Comparison of ENCODE assay signal across 20 cellular contexts in the genomic region with DNA sequence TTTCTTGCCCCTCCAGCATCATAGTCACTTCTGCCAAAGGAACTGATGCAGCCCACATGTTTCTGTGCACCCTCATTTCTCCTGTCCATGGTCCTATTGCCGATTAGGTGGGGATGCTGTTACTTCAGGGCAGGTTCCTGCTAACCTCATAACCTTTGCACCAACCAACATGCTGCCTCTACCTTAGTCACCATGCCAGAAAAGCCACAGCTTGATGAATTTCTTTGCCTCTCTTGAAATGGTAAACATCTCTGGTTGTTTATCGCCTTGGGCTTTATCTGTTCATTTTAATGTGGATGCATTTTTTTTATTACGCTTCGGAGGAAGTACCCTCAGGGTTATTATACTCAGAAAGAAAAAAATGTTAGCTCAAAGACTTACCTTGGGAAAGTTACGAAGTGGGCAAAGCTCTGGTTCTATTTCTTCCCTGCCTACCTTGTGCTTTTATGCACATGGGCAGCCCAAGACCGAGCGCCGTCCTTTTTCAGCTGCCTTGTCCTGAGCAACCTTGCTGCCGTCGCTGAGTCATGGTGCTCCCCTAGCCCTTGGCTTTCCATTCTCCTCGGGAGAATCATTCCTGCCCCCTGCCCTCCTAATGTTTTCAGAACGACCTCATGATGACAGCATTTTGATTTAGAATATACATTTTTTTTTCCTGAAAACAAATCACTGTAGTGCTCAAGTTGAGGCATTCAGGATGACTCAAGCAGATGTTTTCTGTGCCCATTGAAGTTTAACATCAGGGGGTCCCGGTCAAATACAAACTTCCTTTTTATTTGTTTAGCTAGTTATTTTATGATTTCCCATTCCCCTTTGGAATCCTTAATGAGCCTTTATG.
DNase-seq lines count a peak whose midpoint lies in the region; ATAC-seq, FAIRE-seq and TF ChIP-seq lines count a peak whose summit lies in the region.
"Had no signal": no experiment of that assay in that cellular context is flagged by ENCODE, and none has a peak within 500 bp of the region (broad histone marks: within the 10 kb centered on the region; RNA-seq: fewer than 3 reads in every experiment).

No MANE protein-coding gene starts in this region.

- TF ChIP-seq CTCF in astrocyte (IDR thresholded peaks at IDR 0.05; ENCODE audit: insufficient read depth, low read depth, low read length) (no peak), left lung (IDR thresholded peaks at IDR 0.05) (no peak)

- H2AFZ ChIP-seq in astrocyte (ENCODE audit: low read depth, low read length): no peak overlapping the region

- ATAC-seq in left lobe of liver (no peak), left lung (no peak)
- ATAC-seq: gastrocnemius medialis had no signal

- intact Hi-C loops in left lung (cut with DNase I): no loop called here

- H3K27ac ChIP-seq in astrocyte (ENCODE audit: low read depth, low read length): peak overlapping the region; percentile 70
- no peak overlapping the region for H3K27ac ChIP-seq in left lung
- H3K27ac ChIP-seq: 22Rv1, ascending aorta, gastrocnemius medialis, suprapubic skin had no signal

- peaks cover 10% of the 10 kb centered on the region for H3K9me3 Mint-ChIP-seq in astrocyte (ENCODE audit: unreplicated experiment)

- H3K27ac Mint-ChIP-seq in astrocyte (ENCODE audit: unreplicated experiment): peak overlapping the region; percentile 79

- no peaks in the 10 kb centered on the region for H3K36me3 ChIP-seq in astrocyte (ENCODE audit: insufficient read depth, low read length)
- no peaks in the 10 kb centered on the region for H3K36me3 ChIP-seq in left lung
- H3K36me3 ChIP-seq: ascending aorta, BE2C, gastrocnemius medialis, suprapubic skin had no signal

- H3K4me1 ChIP-seq in astrocyte (ENCODE audit: insufficient read depth, low read length) (peaks cover 11% of the 10 kb centered on the region), left lung (no peaks in the 10 kb centered on the region)
- H3K4me1 ChIP-seq: ascending aorta, BE2C, suprapubic skin had no signal

- H3K9ac ChIP-seq in astrocyte (ENCODE audit: low read length): peak overlapping the region; percentile 62

- no peaks in the 10 kb centered on the region for H4K20me1 ChIP-seq in astrocyte (ENCODE audit: insufficient read depth, low read length)

- H3K79me2 ChIP-seq in astrocyte (ENCODE audit: insufficient read depth, low read length): no peaks in the 10 kb centered on the region

- no peak for FAIRE-seq in astrocyte (lab: Jason Lieb, UNC)
- FAIRE-seq: D721Med, GM12891 had no signal

- H3K27me3 ChIP-seq in astrocyte (ENCODE audit: insufficient read depth, low read length) (no peaks in the 10 kb centered on the region), left lung (no peaks in the 10 kb centered on the region)
- H3K27me3 ChIP-seq: ascending aorta, BE2C, gastrocnemius medialis, suprapubic skin had no signal

- peaks cover 2% of the 10 kb centered on the region for H3K36me3 Mint-ChIP-seq in astrocyte (ENCODE audit: low read depth, unreplicated experiment)

- H3K27me3 Mint-ChIP-seq in astrocyte (ENCODE audit: low read depth, unreplicated experiment): peaks cover 9% of the 10 kb centered on the region

- H3K9me3 ChIP-seq in astrocyte (ENCODE audit: insufficient read depth, low read depth, low read length) (no peaks in the 10 kb centered on the region), left lung (no peaks in the 10 kb centered on the region)
- H3K9me3 ChIP-seq: ascending aorta, BE2C, gastrocnemius medialis, suprapubic skin had no signal

- no peak overlapping the region for H3K4me3 Mint-ChIP-seq in astrocyte (ENCODE audit: unreplicated experiment)

- no peak overlapping the region for H3K4me3 ChIP-seq in astrocyte (ENCODE audit: insufficient read depth, low read depth, low read length)
- no peak overlapping the region for H3K4me3 ChIP-seq in left lung
- H3K4me3 ChIP-seq: ascending aorta, gastrocnemius medialis, suprapubic skin had no signal

- H3K4me2 ChIP-seq in astrocyte (ENCODE audit: low read length): peak overlapping the region; percentile 72

- DNase-seq in DMS53 (lab: John Stamatoyannopoulos, UW): peak; percentile 29
- no peak for DNase-seq in DMS53 treated with DMSO at 0.1 percent for 48 hours (lab: John Stamatoyannopoulos, UW; ENCODE audit: unreplicated experiment)
- DNase-seq in astrocyte (ENCODE audit: low read depth): peak; percentile 55
- DNase-seq in iris pigment epithelial cell (ENCODE audit: low read depth): peak; percentile 17
- DNase-seq in NCI-H774 (lab: John Stamatoyannopoulos, UW): no peak
- no peak for DNase-seq in left lobe of liver (ENCODE audit: low spot score)
- no peak for DNase-seq in DMS114 treated with DMSO at 0.1 percent for 48 hours (lab: John Stamatoyannopoulos, UW; ENCODE audit: unreplicated experiment)
- no peak for DNase-seq in left lung
- DNase-seq: activated CD4-positive, alpha-beta T cell treated with anti-CD3 and anti-CD28 coated beads, Interleukin-2, amount 50 U/mL, for 48 hours; activated naive CD4-positive, alpha-beta T cell treated with Interleukin-2 at 50 U/mL for 16 hours; BE2C; cortex of kidney; gastrocnemius medialis; NK-92 treated with Interleukin-12 subunit alpha and Interleukin-12 subunit beta, amount 100 ng/mL, for 24 hours; stimulated activated CD4-positive, alpha-beta T cell treated with anti-CD3 and anti-CD28 coated beads, Interleukin-4, amount 100 ng/mL, for 4 hours had no signal

- peaks cover 28% of the 10 kb centered on the region for H3K4me1 Mint-ChIP-seq in astrocyte (ENCODE audit: low read depth, unreplicated experiment)

Comparison
In these comparisons a context has a peak if more than half of its experiments do, and no peak if none do; other contexts are left out.
1. DNase-seq: peak in DMS53 (single experiment), astrocyte (single experiment) and iris pigment epithelial cell (single experiment); none in DMS53 treated with DMSO at 0.1 percent for 48 hours (single experiment), NCI-H774 (single experiment), left lobe of liver (single experiment), DMS114 treated with DMSO at 0.1 percent for 48 hours (single experiment) and left lung (0 of 2).